Comparison of ENCODE assay signal across 12 cellular contexts in genomic region chrX:16885628-16886027, GRCh38.
"Had no signal": no experiment of that assay in that cellular context is flagged by ENCODE, and none has a peak within 500 bp of the region (broad histone marks: within the 10 kb centered on the region; RNA-seq: fewer than 3 reads in every experiment).

No MANE protein-coding gene starts in this region.

- H3K27ac Mint-ChIP-seq: activated CD4-positive, alpha-beta T cell treated with anti-CD3 and anti-CD28 coated beads, Interleukin-2, amount 10 ng/mL, durations not matched to agents 7 days and 5 days; activated naive CD4-positive, alpha-beta T cell treated with anti-CD3 and anti-CD28 coated beads for 36 hours; activated naive CD8-positive, alpha-beta T cell treated with anti-CD3 and anti-CD28 coated beads, Interleukin-2, amount 50 U/mL, for 24 hours; dendritic cell treated with granulocyte-macrophage colony-stimulating factor and Interleukin-4, amounts not matched to agents 40 ng/mL and 50 ng/mL, for 4 days; effector memory CD8-positive, alpha-beta T cell; progenitor cell of endocrine pancreas had no signal

- H3K4me3 ChIP-seq: heart left ventricle, right atrium auricular region had no signal

- H3K9me3 ChIP-seq: heart left ventricle, right atrium auricular region had no signal

- ATAC-seq: activated naive CD8-positive, alpha-beta T cell treated with anti-CD3 and anti-CD28 coated beads, Interleukin-2, amount 50 U/mL, for 24 hours; effector memory CD8-positive, alpha-beta T cell; foreskin keratinocyte; heart left ventricle had no signal

- H3K4me3 Mint-ChIP-seq: activated CD4-positive, alpha-beta T cell treated with anti-CD3 and anti-CD28 coated beads, Interleukin-2, amount 10 ng/mL, durations not matched to agents 7 days and 5 days; activated naive CD4-positive, alpha-beta T cell treated with anti-CD3 and anti-CD28 coated beads for 36 hours; activated naive CD8-positive, alpha-beta T cell treated with anti-CD3 and anti-CD28 coated beads, Interleukin-2, amount 50 U/mL, for 24 hours; dendritic cell treated with granulocyte-macrophage colony-stimulating factor and Interleukin-4, amounts not matched to agents 40 ng/mL and 50 ng/mL, for 4 days; effector memory CD8-positive, alpha-beta T cell had no signal

- DNase-seq: activated CD4-positive, alpha-beta T cell treated with anti-CD3 and anti-CD28 coated beads, Interleukin-2, amount 10 ng/mL, durations not matched to agents 7 days and 5 days; activated naive CD4-positive, alpha-beta T cell treated with anti-CD3 and anti-CD28 coated beads for 36 hours; activated naive CD8-positive, alpha-beta T cell treated with anti-CD3 and anti-CD28 coated beads, Interleukin-2, amount 50 U/mL, for 24 hours; effector memory CD8-positive, alpha-beta T cell; foreskin keratinocyte; heart left ventricle; stimulated activated CD4-positive, alpha-beta T cell treated with anti-CD3 and anti-CD28 coated beads, Interleukin-4, amount 100 ng/mL, for 1 hour; stimulated activated naive CD4-positive, alpha-beta T cell treated with Interleukin-2 at 50 U/mL for 16 hours; trophoblast cell had no signal

- H3K27me3 Mint-ChIP-seq: activated naive CD8-positive, alpha-beta T cell treated with anti-CD3 and anti-CD28 coated beads, Interleukin-2, amount 50 U/mL, for 24 hours; dendritic cell treated with granulocyte-macrophage colony-stimulating factor and Interleukin-4, amounts not matched to agents 40 ng/mL and 50 ng/mL, for 4 days; effector memory CD8-positive, alpha-beta T cell; progenitor cell of endocrine pancreas had no signal
